8 cellular contexts compared by ENCODE assay signal in genomic region chr11:36449566-36450390, GRCh38.
DNase-seq lines count a peak whose midpoint lies in the region; ATAC-seq and TF ChIP-seq lines count a peak whose summit lies in the region.

No MANE protein-coding gene starts in this region.

- H3K4me3 ChIP-seq in lower lobe of right lung, result peak overlapping the region; percentile 23

- peak overlapping the region; percentile 10 for H3K27ac Mint-ChIP-seq in T-helper 17 cell

- peaks cover 6% of the 10 kb centered on the region for H3K36me3 Mint-ChIP-seq in T-helper 17 cell (ENCODE audit: low read depth)

- H3K27me3 ChIP-seq in lower lobe of right lung (ENCODE audit: low read depth), result no peaks in the 10 kb centered on the region

- peaks cover 35% of the 10 kb centered on the region for H3K4me1 Mint-ChIP-seq in T-helper 17 cell

- CTCF ChIA-PET in GM10248 (lab: Yijun Ruan, JAX), result interaction anchor here (0.8 to 1.7 kb wide), 8 partner anchors 11 to 628 kb away, joined by 3 to 5 read pairs (median 3); no protein-coding TSS in a partner anchor

- DNase-seq in GM10248 (ENCODE audit: extremely low spot score) (peak; percentile 41), T-helper 17 cell (no peak), lower lobe of right lung (no peak), SIG-M5 (lab: John Stamatoyannopoulos, UW) (no peak), SW 1271 (lab: John Stamatoyannopoulos, UW) (no peak), MV-4-11 (lab: John Stamatoyannopoulos, UW) (no peak)

- TF ChIP-seq CTCF in GM10248 (IDR thresholded peaks at IDR 0.05; ENCODE audit: control extremely low read depth, extremely low read depth, low read depth, missing control alignments) (no peak), lower lobe of right lung (IDR thresholded peaks at IDR 0.05) (no peak)

- H3K4me1 ChIP-seq in lower lobe of right lung, result peaks cover 42% of the 10 kb centered on the region

- H3K27ac ChIP-seq in lower lobe of right lung, result peak overlapping the region; percentile 25

- ATAC-seq in GM21717 (IDR thresholded peaks at IDR 0.05; ENCODE audit: unreplicated experiment) (peak; percentile 75), T-helper 17 cell (no peak), lower lobe of right lung (peak; percentile 67 to 81), HG03457 (IDR thresholded peaks at IDR 0.05; ENCODE audit: unreplicated experiment) (no peak)

- intact Hi-C loops in lower lobe of right lung (cut with DNase I), result no loop called here

- peaks cover 5% of the 10 kb centered on the region for H3K36me3 ChIP-seq in lower lobe of right lung

- no peaks in the 10 kb centered on the region for H3K27me3 Mint-ChIP-seq in T-helper 17 cell

- POLR2A ChIA-PET in GM10248 (lab: Yijun Ruan, JAX), result no interaction called here

- H3K9me3 ChIP-seq in T-helper 17 cell (ENCODE audit: control insufficient read depth, low read length, poor library complexity, severe bottlenecking) (no peaks in the 10 kb centered on the region), lower lobe of right lung (no peaks in the 10 kb centered on the region)

- H3K4me3 Mint-ChIP-seq in T-helper 17 cell, result peak overlapping the region; percentile 47

Comparison
In these comparisons a context has a peak if more than half of its experiments do, and no peak if none do; other contexts are left out.
1. ATAC-seq: peak in GM21717 (single experiment) and lower lobe of right lung (2 of 2); none in T-helper 17 cell (single experiment) and HG03457 (single experiment).